ENCODE assay signal across 1 cellular context in the genomic region with DNA sequence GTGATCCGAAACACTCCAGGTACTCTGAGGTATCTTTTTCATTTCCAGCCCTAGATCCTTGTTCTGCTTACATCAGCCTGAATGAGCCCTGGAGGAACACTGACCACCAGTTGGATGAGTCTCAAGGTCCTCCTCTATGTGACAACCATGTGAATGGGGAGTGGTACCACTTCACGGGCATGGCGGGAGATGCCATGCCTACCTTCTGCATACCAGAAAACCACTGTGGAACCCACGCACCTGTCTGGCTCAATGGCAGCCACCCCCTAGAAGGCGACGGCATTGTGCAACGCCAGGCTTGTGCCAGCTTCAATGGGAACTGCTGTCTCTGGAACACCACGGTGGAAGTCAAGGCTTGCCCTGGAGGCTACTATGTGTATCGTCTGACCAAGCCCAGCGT.
A peak's percentile ranks its signal among the peaks of the same experiment; 100 is the strongest.
TF ChIP-seq lines count a peak whose summit lies in the region.

No MANE protein-coding gene starts in this region.

TF ChIP-seq in HepG2, 621 proteins besides CTCF, POLR2A, EP300 and RAD21:
- TF ChIP-seq CEBPB (IDR thresholded peaks at IDR 0.05; ENCODE audit: borderline replicate concordance, low read depth, low read length) (peak; percentile 17; the same call in 1 of the 2 replicates), ZBTB20 (CRISPR knock-in tag; IDR thresholded peaks at IDR 0.05; ENCODE audit: borderline replicate concordance, low read depth) (no peak)
